ENCODE assay signal across 8 cellular contexts in the genomic region with DNA sequence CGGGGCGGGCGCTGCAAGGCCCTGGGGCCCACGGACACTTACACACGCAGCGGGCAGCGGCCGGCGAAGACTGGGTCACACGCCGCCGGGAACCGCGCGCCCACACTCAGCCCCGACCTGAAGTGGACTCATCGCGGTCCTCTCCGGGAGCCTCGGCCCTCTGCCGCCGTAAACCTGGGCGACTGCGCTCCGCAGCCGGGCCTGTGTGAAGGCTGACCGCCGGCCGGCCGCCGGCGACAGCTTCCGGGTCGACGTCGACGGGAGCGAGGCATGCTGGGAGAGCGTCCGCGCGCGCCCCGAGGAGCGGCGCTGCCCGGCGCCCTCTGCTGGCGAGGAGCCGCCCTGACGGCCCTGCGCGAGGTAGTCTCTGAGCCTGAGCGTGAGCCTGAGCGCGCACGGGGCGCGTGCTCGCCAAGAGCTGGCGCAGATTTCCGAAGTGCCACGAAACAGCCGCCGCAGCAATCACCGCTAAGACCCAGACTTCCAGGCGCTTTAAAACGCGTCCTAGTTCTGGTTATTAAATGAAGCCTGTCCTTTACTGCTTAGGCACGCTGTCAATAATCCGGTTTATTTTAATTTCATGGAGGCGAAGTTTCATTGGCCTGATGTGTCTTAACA. TPM values are rescaled to one million over a fixed set of nuclear protein-coding genes. Genes with fewer than 3 reads are reported as not detected.
DNase-seq lines count a peak whose midpoint lies in the region; TF ChIP-seq lines count a peak whose summit lies in the region.

A gene with protein sequence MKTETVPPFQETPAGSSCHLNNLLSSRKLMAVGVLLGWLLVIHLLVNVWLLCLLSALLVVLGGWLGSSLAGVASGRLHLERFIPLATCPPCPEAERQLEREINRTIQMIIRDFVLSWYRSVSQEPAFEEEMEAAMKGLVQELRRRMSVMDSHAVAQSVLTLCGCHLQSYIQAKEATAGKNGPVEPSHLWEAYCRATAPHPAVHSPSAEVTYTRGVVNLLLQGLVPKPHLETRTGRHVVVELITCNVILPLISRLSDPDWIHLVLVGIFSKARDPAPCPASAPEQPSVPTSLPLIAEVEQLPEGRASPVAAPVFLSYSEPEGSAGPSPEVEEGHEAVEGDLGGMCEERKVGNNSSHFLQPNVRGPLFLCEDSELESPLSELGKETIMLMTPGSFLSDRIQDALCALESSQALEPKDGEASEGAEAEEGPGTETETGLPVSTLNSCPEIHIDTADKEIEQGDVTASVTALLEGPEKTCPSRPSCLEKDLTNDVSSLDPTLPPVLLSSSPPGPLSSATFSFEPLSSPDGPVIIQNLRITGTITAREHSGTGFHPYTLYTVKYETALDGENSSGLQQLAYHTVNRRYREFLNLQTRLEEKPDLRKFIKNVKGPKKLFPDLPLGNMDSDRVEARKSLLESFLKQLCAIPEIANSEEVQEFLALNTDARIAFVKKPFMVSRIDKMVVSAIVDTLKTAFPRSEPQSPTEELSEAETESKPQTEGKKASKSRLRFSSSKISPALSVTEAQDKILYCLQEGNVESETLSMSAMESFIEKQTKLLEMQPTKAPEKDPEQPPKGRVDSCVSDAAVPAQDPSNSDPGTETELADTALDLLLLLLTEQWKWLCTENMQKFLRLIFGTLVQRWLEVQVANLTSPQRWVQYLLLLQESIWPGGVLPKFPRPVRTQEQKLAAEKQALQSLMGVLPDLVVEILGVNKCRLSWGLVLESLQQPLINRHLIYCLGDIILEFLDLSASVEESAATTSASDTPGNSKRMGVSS (minus strand): TSS at position 242 of the 618 bp plus-strand sequence. CDS start 540 bp downstream, outside the sequence.

- peak within 1 kb of the TSS; percentile 99 for H2AFZ ChIP-seq in Loucy (ENCODE audit: low read length)
- H2AFZ ChIP-seq in neuron (ENCODE audit: low read depth, low read length): peak within 1 kb of the TSS; percentile 96

- peak; percentile 74 for TF ChIP-seq CTCF in Loucy (conservative IDR thresholded peaks at IDR 0.05; ENCODE audit: low read length)

- peak within 1 kb of the TSS; percentile 91 for H3K4me2 ChIP-seq in Loucy (ENCODE audit: low read depth, low read length, poor library complexity, severe bottlenecking)

- peaks cover 8% of the 10 kb centered on the region for H4K20me1 ChIP-seq in Loucy (ENCODE audit: insufficient read depth, low read length, poor library complexity, severe bottlenecking)

- H3K79me2 ChIP-seq in Loucy (ENCODE audit: insufficient read depth, low read length): peaks cover 20% of the 10 kb centered on the region

- H3K9ac ChIP-seq in Loucy (ENCODE audit: low read depth, low read length, poor library complexity, severe bottlenecking) (peak within 1 kb of the TSS; percentile 95), subcutaneous abdominal adipose tissue (ENCODE audit: low read length in 5 of 5) (peak within 1 kb of the TSS; percentile 96 to 99 (median 99))

- H3F3A ChIP-seq in Loucy (ENCODE audit: low read depth): no peaks in the 10 kb centered on the region

- H3K27me3 ChIP-seq in H7 (ENCODE audit: control insufficient read depth, insufficient read depth, low read length) (peaks cover 8% of the 10 kb centered on the region), Loucy (ENCODE audit: insufficient read depth, low read length, poor library complexity, severe bottlenecking) (no peaks in the 10 kb centered on the region), SJSA1 (replicated peaks) (no peaks in the 10 kb centered on the region), neuron (ENCODE audit: insufficient read depth, low read length) (peaks cover 3% of the 10 kb centered on the region), subcutaneous abdominal adipose tissue (ENCODE audit: control insufficient read depth in 5 of 5, insufficient read depth in 4 of 5, low read length in 5 of 5) (peaks cover 0 to 6% (median 0%) of the 10 kb centered on the region in 5 donors)

- H3K36me3 ChIP-seq in H7 (replicated peaks; ENCODE audit: control insufficient read depth, insufficient read depth, low read length) (no peaks in the 10 kb centered on the region; the same call in 1 of the 2 replicates), Loucy (ENCODE audit: insufficient read depth, low read length) (no peaks in the 10 kb centered on the region), SJSA1 (peaks cover 20% of the 10 kb centered on the region), neuron (ENCODE audit: insufficient read depth, low read length) (peaks cover 19% of the 10 kb centered on the region), subcutaneous abdominal adipose tissue (ENCODE audit: control insufficient read depth in 5 of 5, insufficient read depth in 5 of 5, low read length in 5 of 5) (peaks cover 0 to 33% (median 19%) of the 10 kb centered on the region in 5 donors)

- H3K4me3 ChIP-seq in H7 (ENCODE audit: insufficient read depth, low read depth, low read length) (peak within 1 kb of the TSS; percentile 79), Loucy (ENCODE audit: low read length, poor library complexity, severe bottlenecking) (peak within 1 kb of the TSS; percentile 95), SJSA1 (peak within 1 kb of the TSS; percentile 83), neuron (ENCODE audit: low read length) (peak within 1 kb of the TSS; percentile 98), subcutaneous abdominal adipose tissue (ENCODE audit: low read depth in 1 of 5, low read length in 5 of 5) (peak within 1 kb of the TSS; percentile 73 to 96 (median 88))

- H3K27ac ChIP-seq in SJSA1 (peak within 1 kb of the TSS; percentile 73), subcutaneous abdominal adipose tissue (ENCODE audit: low read depth, low read length) (peak within 1 kb of the TSS; percentile 90)

- H3K9me2 ChIP-seq in Loucy (replicated peaks; ENCODE audit: low read depth, low read length): no peaks in the 10 kb centered on the region

- DNase-seq in GM03348 (ENCODE audit: low spot score): peak; percentile 97
- DNase-seq in H7: peak; percentile 95
- DNase-seq in SJSA1 (ENCODE audit: low read depth in 1 of 2, low spot score in 2 of 2): peak; percentile 71 to 80
- peak; percentile 72 to 89 (median 81) for DNase-seq in activated naive CD4-positive, alpha-beta T cell (lab: John Stamatoyannopoulos, UW)
- DNase-seq in foreskin melanocyte: peak; percentile 87

- H3K9me3 ChIP-seq in Loucy (ENCODE audit: insufficient read depth, low read depth, low read length) (no peaks in the 10 kb centered on the region), SJSA1 (replicated peaks) (no peaks in the 10 kb centered on the region), neuron (ENCODE audit: low read length) (no peaks in the 10 kb centered on the region), subcutaneous abdominal adipose tissue (ENCODE audit: control insufficient read depth in 5 of 5, low read length in 5 of 5) (no peaks in the 10 kb centered on the region)

- H3K4me1 ChIP-seq in Loucy (ENCODE audit: insufficient read depth, low read length, poor library complexity, severe bottlenecking) (peaks cover 16% of the 10 kb centered on the region), SJSA1 (replicated peaks) (no peaks in the 10 kb centered on the region), neuron (ENCODE audit: insufficient read depth, low read length) (peaks cover 15% of the 10 kb centered on the region), subcutaneous abdominal adipose tissue (ENCODE audit: control insufficient read depth in 5 of 5, insufficient read depth in 5 of 5, low read length in 5 of 5) (peaks cover 2 to 44% (median 36%) of the 10 kb centered on the region in 5 donors)

RNA-seq across cellular contexts. Expression of the gene that starts here (rescaled TPM):
- total RNA-seq in H7 (2014; rRNA removed; shearing (Covaris generic)): 22.7 and 23.9 TPM in 2 replicates
- total RNA-seq in SJSA1 (2014; rRNA removed; shearing (Covaris generic)): 50.2 and 68.9 TPM in 2 replicates

Comparison
In these comparisons a context has a peak if more than half of its experiments do, and no peak if none do; other contexts are left out.
1. Peak in every context shown above with its lines: DNase-seq, H3K4me3 ChIP-seq and H3K27ac ChIP-seq.